1 cellular context compared by ENCODE assay signal in genomic region chr6:139137716-139138115, GRCh38.
TF ChIP-seq lines count a peak whose summit lies in the region.

No MANE protein-coding gene starts in this region.

TF ChIP-seq in HepG2, 621 proteins besides CTCF, POLR2A, EP300 and RAD21:
- TF ChIP-seq ZNF138 (CRISPR knock-in tag; IDR thresholded peaks at IDR 0.05; ENCODE audit: low read depth) (no peak), ZFP1 (CRISPR knock-in tag; IDR thresholded peaks at IDR 0.05) (no peak), SP2 (CRISPR knock-in tag; IDR thresholded peaks at IDR 0.05) (no peak), TIGD3 (CRISPR knock-in tag; IDR thresholded peaks at IDR 0.05; ENCODE audit: borderline replicate concordance) (no peak)
